21 cellular contexts compared by ENCODE assay signal in genomic region chr5:92208265-92208664, GRCh38.
A peak's percentile ranks its signal among the peaks of the same experiment; 100 is the strongest.
DNase-seq lines count a peak whose midpoint lies in the region; ATAC-seq, FAIRE-seq and TF ChIP-seq lines count a peak whose summit lies in the region.
"Had no signal": no experiment of that assay in that cellular context is flagged by ENCODE, and none has a peak within 500 bp of the region (broad histone marks: within the 10 kb centered on the region; RNA-seq: fewer than 3 reads in every experiment).

No MANE protein-coding gene starts in this region.

- H3K9me2 ChIP-seq in HCT116 (ENCODE audit: insufficient read depth) (0 out of 2 replicates have a peak, but pooled peaks cover 2% of the 10 kb centered on the region), PC-3 (replicated peaks; ENCODE audit: low read length) (no peaks in the 10 kb centered on the region)

- H3K4me3 ChIP-seq in HepG2 (replicated peaks in 1 of 3; ENCODE audit: insufficient read depth in 1 of 3, low read depth in 2 of 3, low read length in 3 of 3) (no peak overlapping the region), right lobe of liver (no peak overlapping the region), HCT116 (replicated peaks in 1 of 2; ENCODE audit: low read depth in 1 of 2, low read length in 2 of 2) (no peak overlapping the region), PC-3 (ENCODE audit: low read length) (no peak overlapping the region)
- H3K4me3 ChIP-seq: BLaER1, GM12878 had no signal

- H3K4me1 ChIP-seq in HepG2 (ENCODE audit: insufficient read depth, low read length) (no peaks in the 10 kb centered on the region), right lobe of liver (no peaks in the 10 kb centered on the region), HCT116 (ENCODE audit: control insufficient read depth in 1 of 2, insufficient read depth in 2 of 2, low read length in 2 of 2) (no peaks in the 10 kb centered on the region), PC-3 (ENCODE audit: insufficient read depth, low read length) (no peaks in the 10 kb centered on the region)
- H3K4me1 ChIP-seq: BLaER1, Caco-2 had no signal

- DNase-seq in HepG2 (ENCODE audit: low spot score) (no peak), right lobe of liver (no peak), HCT116 (ENCODE audit: low read depth, low spot score) (no peak), PC-3 (peak; percentile 7), SK-N-DZ (ENCODE audit: low spot score) (no peak)
- DNase-seq: ACHN; BE2C; C1 segment of cervical spinal cord; Caco-2; Calu3; CD4-positive, alpha-beta memory T cell; CD4-positive, CD25-positive, alpha-beta regulatory T cell; DMS79 treated with DMSO at 0.1 percent for 48 hours; GDM1 had no signal

- H3K36me3 ChIP-seq in HepG2 (replicated peaks in 1 of 2; ENCODE audit: control insufficient read depth in 1 of 2, insufficient read depth in 2 of 2, low read length in 2 of 2) (no peaks in the 10 kb centered on the region), right lobe of liver (no peaks in the 10 kb centered on the region), HCT116 (ENCODE audit: control insufficient read depth in 1 of 2, insufficient read depth in 2 of 2, low read length in 2 of 2) (no peaks in the 10 kb centered on the region), PC-3 (ENCODE audit: low read depth, low read length) (no peaks in the 10 kb centered on the region)
- H3K36me3 ChIP-seq: BE2C, BLaER1 had no signal

- H3K9me3 ChIP-seq in HepG2 (ENCODE audit: low read length) (no peaks in the 10 kb centered on the region), right lobe of liver (no peaks in the 10 kb centered on the region), HCT116 (ENCODE audit: control insufficient read depth in 1 of 2, insufficient read depth in 1 of 2, low read depth in 1 of 2, low read length in 2 of 2) (no peaks in the 10 kb centered on the region), PC-3 (ENCODE audit: low read length) (no peaks in the 10 kb centered on the region)
- H3K9me3 ChIP-seq: BE2C, BLaER1, Caco-2 had no signal

- 46% methylated on average over 3 of the region's 3 CpGs for WGBS in HepG2 (ENCODE audit: low lambda C conversion rate)
- 48% methylated on average over 3 of the region's 3 CpGs for WGBS in right lobe of liver (ENCODE audit: insufficient coverage, low coverage, low lambda C conversion rate, missing lambda C conversion rate)

- H3K79me2 ChIP-seq in HepG2 (ENCODE audit: insufficient read depth, low read length) (no peaks in the 10 kb centered on the region), HCT116 (ENCODE audit: insufficient read depth, low read length) (no peaks in the 10 kb centered on the region), PC-3 (ENCODE audit: low read length) (no peaks in the 10 kb centered on the region)

- POLR2A ChIA-PET in HepG2 (lab: Yijun Ruan, JAX) (no interaction called here), HCT116 (lab: Charles Lee) (no interaction called here), PC-3 (lab: Charles Lee; ENCODE audit: unreplicated experiment) (no interaction called here)

- FAIRE-seq in HepG2 (lab: Jason Lieb, UNC): no peak
- FAIRE-seq: D721Med, GM12878, GM12892, GM18507 had no signal

- in situ Hi-C loops in HepG2 (cut with HindIII; ENCODE audit: extremely low pct_ligation_motif_present, low pct_unique_long_range_greater_than_20kb): no loop called here

- no peak overlapping the region for H3K4me2 ChIP-seq in HepG2 (ENCODE audit: low read depth, low read length)
- H3K4me2 ChIP-seq in HCT116 (ENCODE audit: low read length): no peak overlapping the region
- no peak overlapping the region for H3K4me2 ChIP-seq in PC-3 (ENCODE audit: low read length)
- H3K4me2 ChIP-seq: BLaER1 had no signal

- H3K9ac ChIP-seq in HepG2 (ENCODE audit: insufficient read depth, low read depth, low read length) (no peak overlapping the region), HCT116 (ENCODE audit: low read length) (no peak overlapping the region), PC-3 (ENCODE audit: low read length) (no peak overlapping the region)
- H3K9ac ChIP-seq: BLaER1 had no signal

- H3F3A ChIP-seq in PC-3 (ENCODE audit: low read length, unreplicated experiment): no peaks in the 10 kb centered on the region

- no peak for ATAC-seq in HepG2
- no peak for ATAC-seq in right lobe of liver
- ATAC-seq in HCT116: no peak
- no peak for ATAC-seq in PC-3
- ATAC-seq in GM21717 (IDR thresholded peaks at IDR 0.05; ENCODE audit: unreplicated experiment): no peak
- ATAC-seq: GM12878 had no signal

- TF ChIP-seq POLR2A in HepG2 (IDR thresholded peaks at IDR 0.05; ENCODE audit: insufficient read depth in 1 of 2, low read depth in 2 of 2, low read length in 2 of 2) (no peak), right lobe of liver (IDR thresholded peaks at IDR 0.05) (no peak), HCT116 (IDR thresholded peaks at IDR 0.05; ENCODE audit: borderline replicate concordance, extremely low read depth, insufficient read depth, insufficient read length) (no peak)

- no peak for TF ChIP-seq EP300 in HepG2 (IDR thresholded peaks at IDR 0.05; ENCODE audit: low read depth in 2 of 2, low read length in 2 of 2)
- TF ChIP-seq EP300 in HepG2 (CRISPR knock-in tag; IDR thresholded peaks at IDR 0.05; ENCODE audit: borderline replicate concordance): no peak

- H3K27me3 ChIP-seq in HepG2 (ENCODE audit: control insufficient read depth in 1 of 2, insufficient read depth in 2 of 2, low read length in 2 of 2) (no peaks in the 10 kb centered on the region), right lobe of liver (no peaks in the 10 kb centered on the region), HCT116 (ENCODE audit: insufficient read depth, low read length) (no peaks in the 10 kb centered on the region), PC-3 (ENCODE audit: low read length) (no peaks in the 10 kb centered on the region)
- H3K27me3 ChIP-seq: BE2C, BLaER1 had no signal

- RAD21 ChIA-PET in HCT116 (lab: Charles Lee; ENCODE audit: low non-redundant PET in 1 of 2, low total read pairs in 2 of 2, uncharacterized antibody in 2 of 2, unreplicated experiment in 2 of 2): no interaction called here

- no TSS peak for BruUV-seq in HepG2 (replicated peaks; lab: Mats Ljungman, UMichigan)
- BruUV-seq in HCT116 (replicated peaks; lab: Mats Ljungman, UMichigan): no TSS peak
- no TSS peak for BruUV-seq in PC-3 (replicated peaks; lab: Mats Ljungman, UMichigan)

- CTCF ChIA-PET in HepG2 (lab: Yijun Ruan, JAX; ENCODE audit: low intra/inter-chr PET ratio, low total read pairs) (no interaction called here), HCT116 (lab: Charles Lee) (no interaction called here), PC-3 (lab: Charles Lee) (no interaction called here)

- no peaks in the 10 kb centered on the region for H4K20me1 ChIP-seq in HepG2 (ENCODE audit: insufficient read depth, low read length)
- no peaks in the 10 kb centered on the region for H4K20me1 ChIP-seq in HCT116 (ENCODE audit: insufficient read depth)
- H4K20me1 ChIP-seq in PC-3 (ENCODE audit: low read length): no peaks in the 10 kb centered on the region
- H4K20me1 ChIP-seq: BLaER1 had no signal

- intact Hi-C loops in HepG2 (cut with micrococcal nuclease; ENCODE audit: unreplicated experiment): no loop called here
- intact Hi-C loops in right lobe of liver (cut with DNase I): no loop called here
- intact Hi-C loops in HCT116 (cut with micrococcal nuclease): no loop called here
- intact Hi-C loops in PC-3 (cut with micrococcal nuclease): no loop called here

- no peak overlapping the region for H3K27ac ChIP-seq in HepG2 (ENCODE audit: extremely low read length, insufficient read depth, low read length)
- H3K27ac ChIP-seq in right lobe of liver: no peak overlapping the region
- H3K27ac ChIP-seq in HCT116 (ENCODE audit: low read depth, low read length): no peak overlapping the region
- H3K27ac ChIP-seq in PC-3 (ENCODE audit: low read length): no peak overlapping the region
- H3K27ac ChIP-seq: 22Rv1, BLaER1 had no signal

- TF ChIP-seq RAD21 in HepG2 (CRISPR knock-in tag; IDR thresholded peaks at IDR 0.05): no peak
- no peak for TF ChIP-seq RAD21 in HCT116 (IDR thresholded peaks at IDR 0.05; ENCODE audit: low read depth)

- TF ChIP-seq CTCF in HepG2 (CRISPR knock-in tag; IDR thresholded peaks at IDR 0.05) (no peak), right lobe of liver (IDR thresholded peaks at IDR 0.05) (no peak), HCT116 (IDR thresholded peaks at IDR 0.05 in 2 of 3, conservative IDR thresholded peaks at IDR 0.05 in 1 of 3; ENCODE audit: borderline replicate concordance in 1 of 3, insufficient read depth in 1 of 3, low read depth in 2 of 3, low read length in 2 of 3) (no peak), PC-3 (conservative IDR thresholded peaks at IDR 0.05; ENCODE audit: low read depth, low read length) (no peak)

- H2AFZ ChIP-seq in HepG2 (ENCODE audit: low read length): no peak overlapping the region
- H2AFZ ChIP-seq in HCT116 (ENCODE audit: low read depth, low read length, poor library complexity, severe bottlenecking): peak overlapping the region; percentile 20
- no peak overlapping the region for H2AFZ ChIP-seq in PC-3 (ENCODE audit: low read length)

TF ChIP-seq in HepG2, 621 proteins besides CTCF, POLR2A, EP300 and RAD21 (continues in another document):
- TF ChIP-seq ZBTB26 (CRISPR knock-in tag; IDR thresholded peaks at IDR 0.05; ENCODE audit: borderline replicate concordance) (no peak), MAFK (conservative IDR thresholded peaks at IDR 0.05 in 1 of 2, IDR thresholded peaks at IDR 0.05 in 1 of 2; ENCODE audit: low read length in 2 of 2) (peak in 1 of 2 experiments; percentile 33; a peak in 2 of 4 replicates), KLF6 (CRISPR knock-in tag; IDR thresholded peaks at IDR 0.05) (no peak)

TF ChIP-seq in HCT116, 20 proteins besides CTCF, POLR2A, EP300 and RAD21 (continues in another document):
- no peak for TF ChIP-seq SP1 (IDR thresholded peaks at IDR 0.05; ENCODE audit: low read depth)
- TF ChIP-seq POLR2AphosphoS5 (IDR thresholded peaks at IDR 0.05; ENCODE audit: low read depth, low read length): no peak
- TF ChIP-seq ZNF274 (IDR thresholded peaks at IDR 0.05; ENCODE audit: low read depth, low read length): no peak
- TF ChIP-seq ZBTB33 (IDR thresholded peaks at IDR 0.05; ENCODE audit: extremely low read depth, insufficient replicate concordance, low read length): no peak
- no peak for TF ChIP-seq SRF (IDR thresholded peaks at IDR 0.05; ENCODE audit: low read depth)
- TF ChIP-seq CBX3 (IDR thresholded peaks at IDR 0.05; ENCODE audit: low read depth): no peak
